Comparison of ENCODE assay signal across 1 cellular context in the genomic region with DNA sequence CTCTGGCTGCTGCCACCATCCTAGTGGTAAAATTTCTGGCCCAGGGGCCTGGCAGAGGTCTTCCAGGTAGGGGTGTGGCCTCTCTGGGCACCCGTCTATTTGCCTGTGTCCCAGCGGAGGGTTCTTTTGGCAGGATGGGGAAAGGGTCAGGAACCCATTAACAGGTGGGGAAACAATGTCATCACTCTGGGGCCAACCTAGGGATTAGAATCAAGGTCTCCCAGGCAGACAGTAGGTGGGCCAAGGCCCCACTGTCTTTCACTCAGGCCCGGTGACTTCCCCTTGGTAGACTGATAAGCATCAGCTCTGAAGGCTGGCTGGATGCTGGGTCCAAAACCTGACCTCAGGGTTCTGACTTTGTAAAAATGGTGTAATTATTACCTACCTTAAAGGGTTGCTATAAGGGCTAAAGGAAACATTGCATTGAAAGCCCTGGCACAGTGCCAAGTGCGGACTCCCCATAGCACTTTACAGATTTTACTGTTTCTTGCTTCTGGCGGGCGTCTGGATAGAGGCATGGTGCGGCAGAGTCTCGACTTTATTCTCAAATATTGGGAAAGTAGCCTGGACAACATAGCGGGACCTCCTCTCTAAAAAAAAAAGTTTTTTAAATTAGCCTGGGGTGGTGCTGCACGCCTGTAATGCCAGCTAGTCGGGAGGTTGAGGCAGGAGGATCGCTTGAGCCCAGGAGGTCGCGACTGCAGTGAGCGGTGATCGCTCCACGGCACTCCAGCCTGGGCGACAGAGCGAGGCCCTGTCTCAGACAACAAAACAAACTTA.
TF ChIP-seq lines count a peak whose summit lies in the region.

No MANE protein-coding gene starts in this region.

TF ChIP-seq in HepG2, 621 proteins besides CTCF, POLR2A, EP300 and RAD21 (continues in another document):
- TF ChIP-seq, protein P1, sequence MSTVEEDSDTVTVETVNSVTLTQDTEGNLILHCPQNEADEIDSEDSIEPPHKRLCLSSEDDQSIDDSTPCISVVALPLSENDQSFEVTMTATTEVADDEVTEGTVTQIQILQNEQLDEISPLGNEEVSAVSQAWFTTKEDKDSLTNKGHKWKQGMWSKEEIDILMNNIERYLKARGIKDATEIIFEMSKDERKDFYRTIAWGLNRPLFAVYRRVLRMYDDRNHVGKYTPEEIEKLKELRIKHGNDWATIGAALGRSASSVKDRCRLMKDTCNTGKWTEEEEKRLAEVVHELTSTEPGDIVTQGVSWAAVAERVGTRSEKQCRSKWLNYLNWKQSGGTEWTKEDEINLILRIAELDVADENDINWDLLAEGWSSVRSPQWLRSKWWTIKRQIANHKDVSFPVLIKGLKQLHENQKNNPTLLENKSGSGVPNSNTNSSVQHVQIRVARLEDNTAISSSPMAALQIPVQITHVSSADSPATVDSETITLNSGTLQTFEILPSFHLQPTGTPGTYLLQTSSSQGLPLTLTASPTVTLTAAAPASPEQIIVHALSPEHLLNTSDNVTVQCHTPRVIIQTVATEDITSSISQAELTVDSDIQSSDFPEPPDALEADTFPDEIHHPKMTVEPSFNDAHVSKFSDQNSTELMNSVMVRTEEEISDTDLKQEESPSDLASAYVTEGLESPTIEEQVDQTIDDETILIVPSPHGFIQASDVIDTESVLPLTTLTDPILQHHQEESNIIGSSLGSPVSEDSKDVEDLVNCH (CRISPR knock-in tag; IDR thresholded peaks at IDR 0.05), result peak; percentile 10; the same call in 1 of the 2 replicates
- no peak for TF ChIP-seq RFXAP (CRISPR knock-in tag; IDR thresholded peaks at IDR 0.05; ENCODE audit: borderline replicate concordance)
- peak; percentile 25; the same call in 1 of the 2 replicates for TF ChIP-seq THAP11 (CRISPR knock-in tag; IDR thresholded peaks at IDR 0.05)
- TF ChIP-seq, protein P2, sequence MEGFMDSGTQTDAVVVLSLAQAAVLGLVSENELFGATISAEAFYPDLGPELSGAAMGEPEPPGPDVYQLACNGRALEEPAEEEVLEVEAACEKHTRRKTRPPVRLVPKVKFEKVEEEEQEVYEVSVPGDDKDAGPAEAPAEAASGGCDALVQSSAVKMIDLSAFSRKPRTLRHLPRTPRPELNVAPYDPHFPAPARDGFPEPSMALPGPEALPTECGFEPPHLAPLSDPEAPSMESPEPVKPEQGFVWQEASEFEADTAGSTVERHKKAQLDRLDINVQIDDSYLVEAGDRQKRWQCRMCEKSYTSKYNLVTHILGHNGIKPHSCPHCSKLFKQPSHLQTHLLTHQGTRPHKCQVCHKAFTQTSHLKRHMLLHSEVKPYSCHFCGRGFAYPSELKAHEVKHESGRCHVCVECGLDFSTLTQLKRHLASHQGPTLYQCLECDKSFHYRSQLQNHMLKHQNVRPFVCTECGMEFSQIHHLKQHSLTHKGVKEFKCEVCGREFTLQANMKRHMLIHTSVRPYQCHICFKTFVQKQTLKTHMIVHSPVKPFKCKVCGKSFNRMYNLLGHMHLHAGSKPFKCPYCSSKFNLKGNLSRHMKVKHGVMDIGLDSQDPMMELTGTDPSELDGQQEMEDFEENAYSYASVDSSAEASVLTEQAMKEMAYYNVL (CRISPR knock-in tag; IDR thresholded peaks at IDR 0.05; ENCODE audit: borderline replicate concordance), result peak; percentile 66; the same call in 1 of the 2 replicates
- TF ChIP-seq, protein P3, sequence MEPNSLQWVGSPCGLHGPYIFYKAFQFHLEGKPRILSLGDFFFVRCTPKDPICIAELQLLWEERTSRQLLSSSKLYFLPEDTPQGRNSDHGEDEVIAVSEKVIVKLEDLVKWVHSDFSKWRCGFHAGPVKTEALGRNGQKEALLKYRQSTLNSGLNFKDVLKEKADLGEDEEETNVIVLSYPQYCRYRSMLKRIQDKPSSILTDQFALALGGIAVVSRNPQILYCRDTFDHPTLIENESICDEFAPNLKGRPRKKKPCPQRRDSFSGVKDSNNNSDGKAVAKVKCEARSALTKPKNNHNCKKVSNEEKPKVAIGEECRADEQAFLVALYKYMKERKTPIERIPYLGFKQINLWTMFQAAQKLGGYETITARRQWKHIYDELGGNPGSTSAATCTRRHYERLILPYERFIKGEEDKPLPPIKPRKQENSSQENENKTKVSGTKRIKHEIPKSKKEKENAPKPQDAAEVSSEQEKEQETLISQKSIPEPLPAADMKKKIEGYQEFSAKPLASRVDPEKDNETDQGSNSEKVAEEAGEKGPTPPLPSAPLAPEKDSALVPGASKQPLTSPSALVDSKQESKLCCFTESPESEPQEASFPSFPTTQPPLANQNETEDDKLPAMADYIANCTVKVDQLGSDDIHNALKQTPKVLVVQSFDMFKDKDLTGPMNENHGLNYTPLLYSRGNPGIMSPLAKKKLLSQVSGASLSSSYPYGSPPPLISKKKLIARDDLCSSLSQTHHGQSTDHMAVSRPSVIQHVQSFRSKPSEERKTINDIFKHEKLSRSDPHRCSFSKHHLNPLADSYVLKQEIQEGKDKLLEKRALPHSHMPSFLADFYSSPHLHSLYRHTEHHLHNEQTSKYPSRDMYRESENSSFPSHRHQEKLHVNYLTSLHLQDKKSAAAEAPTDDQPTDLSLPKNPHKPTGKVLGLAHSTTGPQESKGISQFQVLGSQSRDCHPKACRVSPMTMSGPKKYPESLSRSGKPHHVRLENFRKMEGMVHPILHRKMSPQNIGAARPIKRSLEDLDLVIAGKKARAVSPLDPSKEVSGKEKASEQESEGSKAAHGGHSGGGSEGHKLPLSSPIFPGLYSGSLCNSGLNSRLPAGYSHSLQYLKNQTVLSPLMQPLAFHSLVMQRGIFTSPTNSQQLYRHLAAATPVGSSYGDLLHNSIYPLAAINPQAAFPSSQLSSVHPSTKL (CRISPR knock-in tag; IDR thresholded peaks at IDR 0.05), result peak; percentile 35; the same call in 1 of the 2 replicates
- TF ChIP-seq ZBTB38 (CRISPR knock-in tag; IDR thresholded peaks at IDR 0.05), result no peak
- TF ChIP-seq, protein P4, sequence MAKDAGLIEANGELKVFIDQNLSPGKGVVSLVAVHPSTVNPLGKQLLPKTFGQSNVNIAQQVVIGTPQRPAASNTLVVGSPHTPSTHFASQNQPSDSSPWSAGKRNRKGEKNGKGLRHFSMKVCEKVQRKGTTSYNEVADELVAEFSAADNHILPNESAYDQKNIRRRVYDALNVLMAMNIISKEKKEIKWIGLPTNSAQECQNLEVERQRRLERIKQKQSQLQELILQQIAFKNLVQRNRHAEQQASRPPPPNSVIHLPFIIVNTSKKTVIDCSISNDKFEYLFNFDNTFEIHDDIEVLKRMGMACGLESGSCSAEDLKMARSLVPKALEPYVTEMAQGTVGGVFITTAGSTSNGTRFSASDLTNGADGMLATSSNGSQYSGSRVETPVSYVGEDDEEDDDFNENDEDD (CRISPR knock-in tag; IDR thresholded peaks at IDR 0.05; ENCODE audit: borderline replicate concordance), result no peak
- peak; percentile 100 for TF ChIP-seq LCORL (IDR thresholded peaks at IDR 0.05)
- peak; percentile 67; the same call in 1 of the 2 replicates for TF ChIP-seq LCORL (CRISPR knock-in tag; IDR thresholded peaks at IDR 0.05)
- 0 out of 2 replicates have a peak, but pooled peaks have one; percentile 50 for TF ChIP-seq HIVEP1 (CRISPR knock-in tag; IDR thresholded peaks at IDR 0.05)
- TF ChIP-seq TOPORS (CRISPR knock-in tag; IDR thresholded peaks at IDR 0.05), result no peak
- TF ChIP-seq, protein P5, sequence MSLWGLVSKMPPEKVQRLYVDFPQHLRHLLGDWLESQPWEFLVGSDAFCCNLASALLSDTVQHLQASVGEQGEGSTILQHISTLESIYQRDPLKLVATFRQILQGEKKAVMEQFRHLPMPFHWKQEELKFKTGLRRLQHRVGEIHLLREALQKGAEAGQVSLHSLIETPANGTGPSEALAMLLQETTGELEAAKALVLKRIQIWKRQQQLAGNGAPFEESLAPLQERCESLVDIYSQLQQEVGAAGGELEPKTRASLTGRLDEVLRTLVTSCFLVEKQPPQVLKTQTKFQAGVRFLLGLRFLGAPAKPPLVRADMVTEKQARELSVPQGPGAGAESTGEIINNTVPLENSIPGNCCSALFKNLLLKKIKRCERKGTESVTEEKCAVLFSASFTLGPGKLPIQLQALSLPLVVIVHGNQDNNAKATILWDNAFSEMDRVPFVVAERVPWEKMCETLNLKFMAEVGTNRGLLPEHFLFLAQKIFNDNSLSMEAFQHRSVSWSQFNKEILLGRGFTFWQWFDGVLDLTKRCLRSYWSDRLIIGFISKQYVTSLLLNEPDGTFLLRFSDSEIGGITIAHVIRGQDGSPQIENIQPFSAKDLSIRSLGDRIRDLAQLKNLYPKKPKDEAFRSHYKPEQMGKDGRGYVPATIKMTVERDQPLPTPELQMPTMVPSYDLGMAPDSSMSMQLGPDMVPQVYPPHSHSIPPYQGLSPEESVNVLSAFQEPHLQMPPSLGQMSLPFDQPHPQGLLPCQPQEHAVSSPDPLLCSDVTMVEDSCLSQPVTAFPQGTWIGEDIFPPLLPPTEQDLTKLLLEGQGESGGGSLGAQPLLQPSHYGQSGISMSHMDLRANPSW (CRISPR knock-in tag; IDR thresholded peaks at IDR 0.05; ENCODE audit: borderline replicate concordance), result no peak
- TF ChIP-seq, protein P6, sequence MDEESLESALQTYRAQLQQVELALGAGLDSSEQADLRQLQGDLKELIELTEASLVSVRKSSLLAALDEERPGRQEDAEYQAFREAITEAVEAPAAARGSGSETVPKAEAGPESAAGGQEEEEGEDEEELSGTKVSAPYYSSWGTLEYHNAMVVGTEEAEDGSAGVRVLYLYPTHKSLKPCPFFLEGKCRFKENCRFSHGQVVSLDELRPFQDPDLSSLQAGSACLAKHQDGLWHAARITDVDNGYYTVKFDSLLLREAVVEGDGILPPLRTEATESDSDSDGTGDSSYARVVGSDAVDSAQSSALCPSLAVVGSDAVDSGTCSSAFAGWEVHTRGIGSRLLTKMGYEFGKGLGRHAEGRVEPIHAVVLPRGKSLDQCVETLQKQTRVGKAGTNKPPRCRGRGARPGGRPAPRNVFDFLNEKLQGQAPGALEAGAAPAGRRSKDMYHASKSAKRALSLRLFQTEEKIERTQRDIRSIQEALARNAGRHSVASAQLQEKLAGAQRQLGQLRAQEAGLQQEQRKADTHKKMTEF (CRISPR knock-in tag; IDR thresholded peaks at IDR 0.05), result 0 out of 2 replicates have a peak, but pooled peaks have one; percentile 28
- TF ChIP-seq ATF7 (IDR thresholded peaks at IDR 0.05), result no peak
- no peak for TF ChIP-seq ATF7 (CRISPR knock-in tag; IDR thresholded peaks at IDR 0.05)
- TF ChIP-seq CCDC6 (CRISPR knock-in tag; IDR thresholded peaks at IDR 0.05), result peak; percentile 30; the same call in 1 of the 2 replicates
- TF ChIP-seq, protein P7, sequence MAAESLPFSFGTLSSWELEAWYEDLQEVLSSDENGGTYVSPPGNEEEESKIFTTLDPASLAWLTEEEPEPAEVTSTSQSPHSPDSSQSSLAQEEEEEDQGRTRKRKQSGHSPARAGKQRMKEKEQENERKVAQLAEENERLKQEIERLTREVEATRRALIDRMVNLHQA (CRISPR knock-in tag; IDR thresholded peaks at IDR 0.05), result no peak
- no peak for TF ChIP-seq PLRG1 (conservative IDR thresholded peaks at IDR 0.05)
- TF ChIP-seq MIXL1 (CRISPR knock-in tag; IDR thresholded peaks at IDR 0.05), result 0 out of 2 replicates have a peak, but pooled peaks have one; percentile 46
- no peak for TF ChIP-seq ZFP36 (IDR thresholded peaks at IDR 0.05; ENCODE audit: borderline replicate concordance, low read depth, low read length, partially characterized antibody)
- peak; percentile 86 for TF ChIP-seq ZC3H13 (CRISPR knock-in tag; IDR thresholded peaks at IDR 0.05)
- no peak for TF ChIP-seq ZNF746 (CRISPR knock-in tag; IDR thresholded peaks at IDR 0.05)
- TF ChIP-seq, protein P8, sequence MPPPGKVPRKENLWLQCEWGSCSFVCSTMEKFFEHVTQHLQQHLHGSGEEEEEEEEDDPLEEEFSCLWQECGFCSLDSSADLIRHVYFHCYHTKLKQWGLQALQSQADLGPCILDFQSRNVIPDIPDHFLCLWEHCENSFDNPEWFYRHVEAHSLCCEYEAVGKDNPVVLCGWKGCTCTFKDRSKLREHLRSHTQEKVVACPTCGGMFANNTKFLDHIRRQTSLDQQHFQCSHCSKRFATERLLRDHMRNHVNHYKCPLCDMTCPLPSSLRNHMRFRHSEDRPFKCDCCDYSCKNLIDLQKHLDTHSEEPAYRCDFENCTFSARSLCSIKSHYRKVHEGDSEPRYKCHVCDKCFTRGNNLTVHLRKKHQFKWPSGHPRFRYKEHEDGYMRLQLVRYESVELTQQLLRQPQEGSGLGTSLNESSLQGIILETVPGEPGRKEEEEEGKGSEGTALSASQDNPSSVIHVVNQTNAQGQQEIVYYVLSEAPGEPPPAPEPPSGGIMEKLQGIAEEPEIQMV (CRISPR knock-in tag; IDR thresholded peaks at IDR 0.05; ENCODE audit: low read depth), result no peak
- TF ChIP-seq ZNF674 (CRISPR knock-in tag; IDR thresholded peaks at IDR 0.05; ENCODE audit: low read depth), result no peak
- TF ChIP-seq ZFP90 (CRISPR knock-in tag; IDR thresholded peaks at IDR 0.05; ENCODE audit: borderline replicate concordance), result 0 out of 2 replicates have a peak, but pooled peaks have one; percentile 32
- TF ChIP-seq FLYWCH1 (CRISPR knock-in tag; IDR thresholded peaks at IDR 0.05), result peak; percentile 82; the same call in 1 of the 2 replicates
- TF ChIP-seq ZNF263 (CRISPR knock-in tag; IDR thresholded peaks at IDR 0.05), result peak; percentile 33
- TF ChIP-seq ZNF383 (CRISPR knock-in tag; IDR thresholded peaks at IDR 0.05; ENCODE audit: borderline replicate concordance), result peak; percentile 62; the same call in 1 of the 2 replicates
- no peak for TF ChIP-seq NONO (IDR thresholded peaks at IDR 0.05)
- peak; percentile 82 for TF ChIP-seq NONO (CRISPR knock-in tag; conservative IDR thresholded peaks at IDR 0.05)
- TF ChIP-seq, protein P9, sequence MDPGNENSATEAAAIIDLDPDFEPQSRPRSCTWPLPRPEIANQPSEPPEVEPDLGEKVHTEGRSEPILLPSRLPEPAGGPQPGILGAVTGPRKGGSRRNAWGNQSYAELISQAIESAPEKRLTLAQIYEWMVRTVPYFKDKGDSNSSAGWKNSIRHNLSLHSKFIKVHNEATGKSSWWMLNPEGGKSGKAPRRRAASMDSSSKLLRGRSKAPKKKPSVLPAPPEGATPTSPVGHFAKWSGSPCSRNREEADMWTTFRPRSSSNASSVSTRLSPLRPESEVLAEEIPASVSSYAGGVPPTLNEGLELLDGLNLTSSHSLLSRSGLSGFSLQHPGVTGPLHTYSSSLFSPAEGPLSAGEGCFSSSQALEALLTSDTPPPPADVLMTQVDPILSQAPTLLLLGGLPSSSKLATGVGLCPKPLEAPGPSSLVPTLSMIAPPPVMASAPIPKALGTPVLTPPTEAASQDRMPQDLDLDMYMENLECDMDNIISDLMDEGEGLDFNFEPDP (CRISPR knock-in tag; conservative IDR thresholded peaks at IDR 0.05), result 0 out of 2 replicates have a peak, but pooled peaks have one; percentile 91
- peak; percentile 11; the same call in 1 of the 2 replicates for TF ChIP-seq MEIS2 (CRISPR knock-in tag; IDR thresholded peaks at IDR 0.05)
- no peak for TF ChIP-seq ZNF337 (CRISPR knock-in tag; IDR thresholded peaks at IDR 0.05; ENCODE audit: borderline replicate concordance, low read depth)
- no peak; the same call in 1 of the 2 replicates for TF ChIP-seq AKAP8 (CRISPR knock-in tag; IDR thresholded peaks at IDR 0.05)
- peak; percentile 94 for TF ChIP-seq NFIB (CRISPR knock-in tag; IDR thresholded peaks at IDR 0.05; ENCODE audit: borderline replicate concordance)
- no peak for TF ChIP-seq U2AF1 (optimal IDR thresholded peaks at IDR 0.05; ENCODE audit: low read depth, low read length)
- TF ChIP-seq WIZ (CRISPR knock-in tag; IDR thresholded peaks at IDR 0.05), result no peak
- TF ChIP-seq CBX1 (IDR thresholded peaks at IDR 0.05; ENCODE audit: low read depth), result no peak
